ENCODE assay signal across 1 cellular context in genomic region chr5:177454397-177455035, GRCh38.
A peak's percentile ranks its signal among the peaks of the same experiment; 100 is the strongest.
TF ChIP-seq lines count a peak whose summit lies in the region.

No MANE protein-coding gene starts in this region.

TF ChIP-seq in H1, 55 proteins besides CTCF, POLR2A, EP300 and RAD21:
- TF ChIP-seq SP1 (IDR thresholded peaks at IDR 0.05; ENCODE audit: low read depth, low read length) (no peak), CHD7 (IDR thresholded peaks at IDR 0.05; ENCODE audit: insufficient replicate concordance, low read length) (no peak), TBP (IDR thresholded peaks at IDR 0.05; ENCODE audit: low read depth, low read length) (peak; percentile 64; the same call in 1 of the 2 replicates), HDAC6 (IDR thresholded peaks at IDR 0.05; ENCODE audit: low read depth, low read length) (no peak), TEAD4 (IDR thresholded peaks at IDR 0.05; ENCODE audit: low read depth, low read length) (no peak), KDM1A (IDR thresholded peaks at IDR 0.05; ENCODE audit: borderline replicate concordance, low read length) (no peak; the same call in 1 of the 2 replicates), ASH2L (IDR thresholded peaks at IDR 0.05; ENCODE audit: low read length) (no peak), POLR2AphosphoS5 (IDR thresholded peaks at IDR 0.05; ENCODE audit: low read depth, low read length) (peak; percentile 57; the same call in 1 of the 2 replicates), NANOG (IDR thresholded peaks at IDR 0.05; ENCODE audit: insufficient read depth, low read depth, low read length, poor library complexity, severe bottlenecking) (peak; percentile 18), CHD1 (IDR thresholded peaks at IDR 0.05; ENCODE audit: low read depth, low read length) (no peak), CHD2 (IDR thresholded peaks at IDR 0.05; ENCODE audit: low read length) (no peak), SP4 (IDR thresholded peaks at IDR 0.05; ENCODE audit: low read length) (no peak), JUND (IDR thresholded peaks at IDR 0.05; ENCODE audit: low read length) (peak; percentile 98), POU5F1 (IDR thresholded peaks at IDR 0.05; ENCODE audit: low read depth, low read length) (no peak), ATF2 (IDR thresholded peaks at IDR 0.05; ENCODE audit: low read length) (peak; percentile 91), EZH2 (IDR thresholded peaks at IDR 0.05; ENCODE audit: low read depth, low read length, severe bottlenecking) (no peak), MAFK (IDR thresholded peaks at IDR 0.05; ENCODE audit: low read depth, low read length) (no peak), CBX5 (IDR thresholded peaks at IDR 0.05; ENCODE audit: low read depth, low read length) (no peak), SIRT6 (IDR thresholded peaks at IDR 0.05; ENCODE audit: low read length) (no peak), EGR1 (IDR thresholded peaks at IDR 0.05; ENCODE audit: borderline replicate concordance, low read depth, low read length) (no peak), YY1 (IDR thresholded peaks at IDR 0.05; ENCODE audit: low read depth, low read length) (0 out of 2 replicates have a peak, but pooled peaks have one; percentile 16), SIN3A (conservative IDR thresholded peaks at IDR 0.05 in 1 of 2, IDR thresholded peaks at IDR 0.05 in 1 of 2; ENCODE audit: low read depth in 1 of 2, low read length in 2 of 2) (0 out of 4 replicates have a peak, but pooled peaks of 1 of the 2 experiments have one; percentile 21), E2F6 (IDR thresholded peaks at IDR 0.05) (no peak), SUZ12 (IDR thresholded peaks at IDR 0.05; ENCODE audit: low read length) (no peak), JUN (IDR thresholded peaks at IDR 0.05; ENCODE audit: low read depth, low read length) (peak; percentile 78; the same call in 1 of the 2 replicates), GABPA (IDR thresholded peaks at IDR 0.05; ENCODE audit: borderline replicate concordance, insufficient read depth, low read length) (0 out of 2 replicates have a peak, but pooled peaks have one; percentile 53), SRF (IDR thresholded peaks at IDR 0.05; ENCODE audit: low read depth, low read length) (no peak), USF2 (IDR thresholded peaks at IDR 0.05; ENCODE audit: low read length) (no peak), CTBP2 (IDR thresholded peaks at IDR 0.05; ENCODE audit: borderline replicate concordance, insufficient read depth, insufficient read length, low read length) (no peak), CBX8 (IDR thresholded peaks at IDR 0.05; ENCODE audit: borderline replicate concordance, low read depth, low read length) (no peak), GTF2F1 (IDR thresholded peaks at IDR 0.05; ENCODE audit: borderline replicate concordance, low read depth, low read length) (no peak), TAF1 (IDR thresholded peaks at IDR 0.05; ENCODE audit: low read depth, low read length) (peak; percentile 50), PHF8 (conservative IDR thresholded peaks at IDR 0.05; ENCODE audit: low read depth, low read length) (no peak; the same call in 1 of the 2 replicates), RFX5 (IDR thresholded peaks at IDR 0.05; ENCODE audit: borderline replicate concordance, low read depth, low read length) (no peak), BACH1 (IDR thresholded peaks at IDR 0.05; ENCODE audit: low read length) (peak; percentile 1; the same call in 1 of the 2 replicates), SIX5 (IDR thresholded peaks at IDR 0.05; ENCODE audit: low read depth, low read length) (no peak), HDAC2 (IDR thresholded peaks at IDR 0.05; ENCODE audit: borderline replicate concordance in 1 of 2, low read depth in 2 of 2, low read length in 2 of 2) (no peak), SAP30 (IDR thresholded peaks at IDR 0.05; ENCODE audit: insufficient read depth, insufficient replicate concordance, low read length) (no peak), RNF2 (IDR thresholded peaks at IDR 0.05; ENCODE audit: borderline replicate concordance, low read depth, low read length, missing control alignments, poor library complexity, severe bottlenecking) (no peak), RXRA (IDR thresholded peaks at IDR 0.05; ENCODE audit: insufficient read depth, low read depth, low read length) (no peak), ZNF274 (IDR thresholded peaks at IDR 0.05; ENCODE audit: borderline replicate concordance, extremely low read depth, low read length) (no peak), KDM5A (IDR thresholded peaks at IDR 0.05; ENCODE audit: low read length) (no peak), SP2 (IDR thresholded peaks at IDR 0.05; ENCODE audit: low read length) (no peak), CEBPB (IDR thresholded peaks at IDR 0.05; ENCODE audit: low read depth, low read length) (no peak), ATF3 (IDR thresholded peaks at IDR 0.05; ENCODE audit: insufficient read depth, low read depth, low read length) (0 out of 2 replicates have a peak, but pooled peaks have one; percentile 5), RBBP5 (IDR thresholded peaks at IDR 0.05; ENCODE audit: borderline replicate concordance, low read depth, low read length) (no peak), TAF7 (optimal IDR thresholded peaks at IDR 0.05; ENCODE audit: borderline replicate concordance, low read depth, low read length) (no peak), BRCA1 (IDR thresholded peaks at IDR 0.05; ENCODE audit: low read depth, low read length) (peak; percentile 35; the same call in 1 of the 2 replicates), NRF1 (IDR thresholded peaks at IDR 0.05; ENCODE audit: low read depth, low read length) (no peak), CREB1 (IDR thresholded peaks at IDR 0.05) (peak; percentile 96), KDM4A (IDR thresholded peaks at IDR 0.05; ENCODE audit: low read depth, low read length, severe bottlenecking) (peak; percentile 32), TCF12 (IDR thresholded peaks at IDR 0.05; ENCODE audit: low read depth, low read length) (no peak), BCL11A (IDR thresholded peaks at IDR 0.05; ENCODE audit: low read depth in 2 of 2, low read length in 2 of 2) (no peak)
- TF ChIP-seq, protein P1, sequence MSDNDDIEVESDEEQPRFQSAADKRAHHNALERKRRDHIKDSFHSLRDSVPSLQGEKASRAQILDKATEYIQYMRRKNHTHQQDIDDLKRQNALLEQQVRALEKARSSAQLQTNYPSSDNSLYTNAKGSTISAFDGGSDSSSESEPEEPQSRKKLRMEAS (IDR thresholded peaks at IDR 0.05), result no peak
TF ChIP-seq in H1: peak in this region for 15.
